12 cellular contexts compared by ENCODE assay signal in genomic region chr13:25847145-25847544, GRCh38.
DNase-seq lines count a peak whose midpoint lies in the region; ATAC-seq and TF ChIP-seq lines count a peak whose summit lies in the region.
"Had no signal": no experiment of that assay in that cellular context is flagged by ENCODE, and none has a peak within 500 bp of the region (broad histone marks: within the 10 kb centered on the region; RNA-seq: fewer than 3 reads in every experiment).

No MANE protein-coding gene starts in this region.

- peaks cover under 1% of the 10 kb centered on the region for H3K27me3 Mint-ChIP-seq in activated T-cell treated with anti-CD3 and anti-CD28 coated beads, Interleukin-2, amount 50 U/mL, for 4 hours (ENCODE audit: low read depth)
- no peaks in the 10 kb centered on the region for H3K27me3 Mint-ChIP-seq in activated T-cell treated with anti-CD3 and anti-CD28 coated beads, Interleukin-2, amount 50 U/mL, for 24 hours
- H3K27me3 Mint-ChIP-seq in osteocyte (ENCODE audit: unreplicated experiment), result no peaks in the 10 kb centered on the region

- peaks cover 31% of the 10 kb centered on the region for H3K4me1 Mint-ChIP-seq in activated T-cell treated with anti-CD3 and anti-CD28 coated beads, Interleukin-2, amount 50 U/mL, for 4 hours (ENCODE audit: low read depth)
- peaks cover 38% of the 10 kb centered on the region for H3K4me1 Mint-ChIP-seq in activated T-cell treated with anti-CD3 and anti-CD28 coated beads, Interleukin-2, amount 50 U/mL, for 24 hours (ENCODE audit: low read depth)
- H3K4me1 Mint-ChIP-seq in osteocyte (ENCODE audit: unreplicated experiment), result peaks cover 35% of the 10 kb centered on the region

- DNase-seq in activated T-cell treated with anti-CD3 and anti-CD28 coated beads, Interleukin-2, amount 50 U/mL, for 4 hours, result no peak
- no peak for DNase-seq in activated T-cell treated with anti-CD3 and anti-CD28 coated beads, Interleukin-2, amount 50 U/mL, for 24 hours
- DNase-seq in NOMO-1 treated with dmso at 0.1 percent for 144 hours (lab: John Stamatoyannopoulos, UW; ENCODE audit: unreplicated experiment), result peak; percentile 43
- no peak for DNase-seq in spleen
- DNase-seq in NCI-H2107 (lab: John Stamatoyannopoulos, UW), result no peak
- no peak for DNase-seq in osteocyte (ENCODE audit: extremely low spot score, unreplicated experiment)
- DNase-seq: heart right ventricle, NCI-H187 treated with DMSO at 0.1 percent for 48 hours, SHP77 had no signal

- peaks cover 0 to 1% (median 0%) of the 10 kb centered on the region in 8 donors for H3K9me3 ChIP-seq in spleen
- H3K9me3 ChIP-seq: heart right ventricle had no signal

- TF ChIP-seq CTCF in spleen (IDR thresholded peaks at IDR 0.05 in 8 of 11, conservative IDR thresholded peaks at IDR 0.05 in 3 of 11) (no peak), osteocyte (IDR thresholded peaks at IDR 0.05) (no peak)

- peak overlapping the region in 6 of 8 donors; percentile 39 to 77 (median 60) for H3K27ac ChIP-seq in spleen

- peak; percentile 81 to 84 for ATAC-seq in activated T-cell treated with anti-CD3 and anti-CD28 coated beads, Interleukin-2, amount 50 U/mL, for 4 hours
- peak; percentile 73 for ATAC-seq in HG02642 (IDR thresholded peaks at IDR 0.05; ENCODE audit: poor library complexity, unreplicated experiment)
- no peak for ATAC-seq in GM18868 (IDR thresholded peaks at IDR 0.05; ENCODE audit: unreplicated experiment)

- H3K36me3 Mint-ChIP-seq in activated T-cell treated with anti-CD3 and anti-CD28 coated beads, Interleukin-2, amount 50 U/mL, for 4 hours (ENCODE audit: insufficient read depth), result no peaks in the 10 kb centered on the region
- no peaks in the 10 kb centered on the region for H3K36me3 Mint-ChIP-seq in activated T-cell treated with anti-CD3 and anti-CD28 coated beads, Interleukin-2, amount 50 U/mL, for 24 hours (ENCODE audit: low read depth)
- H3K36me3 Mint-ChIP-seq in osteocyte (ENCODE audit: unreplicated experiment), result no peaks in the 10 kb centered on the region

- H3K27ac Mint-ChIP-seq in activated T-cell treated with anti-CD3 and anti-CD28 coated beads, Interleukin-2, amount 50 U/mL, for 24 hours, result no peak overlapping the region
- H3K27ac Mint-ChIP-seq in osteocyte (ENCODE audit: unreplicated experiment), result no peak overlapping the region

- no peaks in the 10 kb centered on the region for H3K27me3 ChIP-seq in spleen (replicated peaks in 1 of 7)

- peak overlapping the region; percentile 57 for H3K4me3 Mint-ChIP-seq in activated T-cell treated with anti-CD3 and anti-CD28 coated beads, Interleukin-2, amount 50 U/mL, for 4 hours
- no peak overlapping the region for H3K4me3 Mint-ChIP-seq in activated T-cell treated with anti-CD3 and anti-CD28 coated beads, Interleukin-2, amount 50 U/mL, for 24 hours
- H3K4me3 Mint-ChIP-seq in osteocyte (ENCODE audit: unreplicated experiment), result no peak overlapping the region
- H3K4me3 Mint-ChIP-seq: neural crest cell had no signal

- no peaks in the 10 kb centered on the region for H3K9me3 Mint-ChIP-seq in activated T-cell treated with anti-CD3 and anti-CD28 coated beads, Interleukin-2, amount 50 U/mL, for 4 hours
- H3K9me3 Mint-ChIP-seq in activated T-cell treated with anti-CD3 and anti-CD28 coated beads, Interleukin-2, amount 50 U/mL, for 24 hours, result no peaks in the 10 kb centered on the region
- no peaks in the 10 kb centered on the region for H3K9me3 Mint-ChIP-seq in osteocyte (ENCODE audit: unreplicated experiment)

- H3K4me3 ChIP-seq in spleen, result peak overlapping the region in 1 of 8 donors; percentile 6
- H3K4me3 ChIP-seq: heart right ventricle had no signal

- TF ChIP-seq POLR2A in spleen (IDR thresholded peaks at IDR 0.05), result no peak

- no peaks in the 10 kb centered on the region for H3K36me3 ChIP-seq in spleen
- H3K36me3 ChIP-seq: heart right ventricle had no signal

- intact Hi-C loops in spleen (cut with DNase I; ENCODE audit: low total_unique reads), result no loop called here

- 48 to 60% (median 51%) methylated on average over 5 of the region's 5 CpGs for WGBS in spleen, 5 donors

- H3K4me1 ChIP-seq in spleen, result peaks cover 9 to 31% (median 21%) of the 10 kb centered on the region in 6 donors
